Comparison of ENCODE assay signal across 8 cellular contexts in the genomic region with DNA sequence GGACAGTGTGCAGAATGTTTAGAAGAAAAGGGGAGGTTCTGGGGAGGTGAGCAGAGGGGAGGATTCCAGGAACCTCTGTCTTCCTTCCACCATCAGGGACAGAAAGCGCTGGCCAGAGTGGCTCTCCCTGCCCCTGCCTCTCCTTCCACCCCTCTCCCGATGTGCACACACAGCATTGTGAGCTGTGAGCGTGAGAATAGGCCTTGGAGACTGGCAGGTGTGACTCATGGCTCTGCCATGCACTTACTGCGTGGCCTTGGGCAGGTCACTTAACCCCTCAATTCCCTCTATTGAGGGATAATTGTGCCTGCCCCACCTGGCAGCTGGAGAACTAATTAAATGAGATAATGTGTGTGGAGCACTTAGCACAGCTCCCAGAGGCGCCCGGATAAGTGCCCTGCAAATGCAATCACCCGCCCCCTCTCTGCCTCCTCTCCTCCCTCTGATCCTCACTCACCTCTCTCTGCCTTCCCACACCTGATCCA.
DNase-seq lines count a peak whose midpoint lies in the region; ATAC-seq and TF ChIP-seq lines count a peak whose summit lies in the region.

No MANE protein-coding gene starts in this region.

- H3K27ac Mint-ChIP-seq in activated T-cell treated with anti-CD3 and anti-CD28 coated beads, Interleukin-2, amount 50 U/mL, for 72 hours = no peak overlapping the region

- TF ChIP-seq EP300 in neural cell (conservative IDR thresholded peaks at IDR 0.05; ENCODE audit: poor library complexity, severe bottlenecking) = no peak

- no peaks in the 10 kb centered on the region for H3K27me3 ChIP-seq in neural cell (ENCODE audit: insufficient read depth, low read depth, low read length)

- H3K9ac ChIP-seq in neural cell (ENCODE audit: low read length) = no peak overlapping the region

- no peaks in the 10 kb centered on the region for H4K20me1 ChIP-seq in neural cell (ENCODE audit: insufficient read depth)

- DNase-seq in COLO829 (ENCODE audit: low spot score) (peak; percentile 16), NCI-H748 (lab: John Stamatoyannopoulos, UW; ENCODE audit: unreplicated experiment) (peak; percentile 88), epithelial cell of proximal tubule (ENCODE audit: low read depth) (peak; percentile 58), superior temporal gyrus (ENCODE audit: extremely low spot score) (no peak)
- DNase-seq in activated T-cell treated with anti-CD3 and anti-CD28 coated beads, Interleukin-2, amount 50 U/mL, for 72 hours = no peak

- TF ChIP-seq RAD21 in neural cell (conservative IDR thresholded peaks at IDR 0.05) = no peak

- no peaks in the 10 kb centered on the region for H3K9me3 ChIP-seq in neural cell (ENCODE audit: low read length)

- no peaks in the 10 kb centered on the region for H3F3A ChIP-seq in neural cell (ENCODE audit: insufficient read depth, low read length, poor library complexity, severe bottlenecking)

- no peak for TF ChIP-seq CTCF in epithelial cell of proximal tubule (conservative IDR thresholded peaks at IDR 0.05; ENCODE audit: low read depth, low read length)
- TF ChIP-seq CTCF in neural cell (IDR thresholded peaks at IDR 0.05; ENCODE audit: poor library complexity, severe bottlenecking) = no peak

- H3K4me1 Mint-ChIP-seq in activated T-cell treated with anti-CD3 and anti-CD28 coated beads, Interleukin-2, amount 50 U/mL, for 72 hours (ENCODE audit: low read depth) = no peaks in the 10 kb centered on the region

- no peak overlapping the region for H3K4me2 ChIP-seq in neural cell (ENCODE audit: low read length)

- ATAC-seq in GM18909 (IDR thresholded peaks at IDR 0.05; ENCODE audit: poor library complexity, unreplicated experiment) (no peak), HG03196 (IDR thresholded peaks at IDR 0.05; ENCODE audit: unreplicated experiment) (no peak)
- no peak for ATAC-seq in activated T-cell treated with anti-CD3 and anti-CD28 coated beads, Interleukin-2, amount 50 U/mL, for 72 hours (replicated peaks in 1 of 2)

- H3K4me3 Mint-ChIP-seq in activated T-cell treated with anti-CD3 and anti-CD28 coated beads, Interleukin-2, amount 50 U/mL, for 72 hours = no peak overlapping the region

- no peaks in the 10 kb centered on the region for H3K9me3 Mint-ChIP-seq in activated T-cell treated with anti-CD3 and anti-CD28 coated beads, Interleukin-2, amount 50 U/mL, for 72 hours

- H3K27me3 Mint-ChIP-seq in activated T-cell treated with anti-CD3 and anti-CD28 coated beads, Interleukin-2, amount 50 U/mL, for 72 hours (ENCODE audit: low read depth) = no peaks in the 10 kb centered on the region

- H2AFZ ChIP-seq in neural cell (ENCODE audit: low read depth, low read length) = no peak overlapping the region

- H3K79me2 ChIP-seq in neural cell (replicated peaks; ENCODE audit: insufficient read depth, low read length) = peaks cover 7% of the 10 kb centered on the region

- H3K27ac ChIP-seq in neural cell (ENCODE audit: low read length) = peak overlapping the region; percentile 20

- H3K4me3 ChIP-seq in epithelial cell of proximal tubule (ENCODE audit: low read depth, low read length) = no peak overlapping the region
- no peak overlapping the region for H3K4me3 ChIP-seq in neural cell (ENCODE audit: low read length)

- H3K36me3 ChIP-seq in neural cell (ENCODE audit: insufficient read depth, low read length) = no peaks in the 10 kb centered on the region

- H3K9me2 ChIP-seq in neural cell (ENCODE audit: insufficient read depth, low read length) = no peaks in the 10 kb centered on the region

- H3K36me3 Mint-ChIP-seq in activated T-cell treated with anti-CD3 and anti-CD28 coated beads, Interleukin-2, amount 50 U/mL, for 72 hours (ENCODE audit: insufficient read depth in 2 of 2) = no peaks in the 10 kb centered on the region

TF ChIP-seq in neural cell, 6 proteins besides CTCF, POLR2A, EP300 and RAD21:
- TF ChIP-seq, protein P1, sequence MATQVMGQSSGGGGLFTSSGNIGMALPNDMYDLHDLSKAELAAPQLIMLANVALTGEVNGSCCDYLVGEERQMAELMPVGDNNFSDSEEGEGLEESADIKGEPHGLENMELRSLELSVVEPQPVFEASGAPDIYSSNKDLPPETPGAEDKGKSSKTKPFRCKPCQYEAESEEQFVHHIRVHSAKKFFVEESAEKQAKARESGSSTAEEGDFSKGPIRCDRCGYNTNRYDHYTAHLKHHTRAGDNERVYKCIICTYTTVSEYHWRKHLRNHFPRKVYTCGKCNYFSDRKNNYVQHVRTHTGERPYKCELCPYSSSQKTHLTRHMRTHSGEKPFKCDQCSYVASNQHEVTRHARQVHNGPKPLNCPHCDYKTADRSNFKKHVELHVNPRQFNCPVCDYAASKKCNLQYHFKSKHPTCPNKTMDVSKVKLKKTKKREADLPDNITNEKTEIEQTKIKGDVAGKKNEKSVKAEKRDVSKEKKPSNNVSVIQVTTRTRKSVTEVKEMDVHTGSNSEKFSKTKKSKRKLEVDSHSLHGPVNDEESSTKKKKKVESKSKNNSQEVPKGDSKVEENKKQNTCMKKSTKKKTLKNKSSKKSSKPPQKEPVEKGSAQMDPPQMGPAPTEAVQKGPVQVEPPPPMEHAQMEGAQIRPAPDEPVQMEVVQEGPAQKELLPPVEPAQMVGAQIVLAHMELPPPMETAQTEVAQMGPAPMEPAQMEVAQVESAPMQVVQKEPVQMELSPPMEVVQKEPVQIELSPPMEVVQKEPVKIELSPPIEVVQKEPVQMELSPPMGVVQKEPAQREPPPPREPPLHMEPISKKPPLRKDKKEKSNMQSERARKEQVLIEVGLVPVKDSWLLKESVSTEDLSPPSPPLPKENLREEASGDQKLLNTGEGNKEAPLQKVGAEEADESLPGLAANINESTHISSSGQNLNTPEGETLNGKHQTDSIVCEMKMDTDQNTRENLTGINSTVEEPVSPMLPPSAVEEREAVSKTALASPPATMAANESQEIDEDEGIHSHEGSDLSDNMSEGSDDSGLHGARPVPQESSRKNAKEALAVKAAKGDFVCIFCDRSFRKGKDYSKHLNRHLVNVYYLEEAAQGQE (IDR thresholded peaks at IDR 0.05; ENCODE audit: borderline replicate concordance) = no peak
- no peak for TF ChIP-seq TAF1 (IDR thresholded peaks at IDR 0.05; ENCODE audit: low read depth)
- no peak for TF ChIP-seq POLR2AphosphoS5 (IDR thresholded peaks at IDR 0.05)
- TF ChIP-seq EZH2 (IDR thresholded peaks at IDR 0.05; ENCODE audit: borderline replicate concordance, insufficient read depth, low read length, poor library complexity, severe bottlenecking) = no peak
- TF ChIP-seq SMC3 (conservative IDR thresholded peaks at IDR 0.05; ENCODE audit: poor library complexity) = no peak
- TF ChIP-seq MXI1 (conservative IDR thresholded peaks at IDR 0.05; ENCODE audit: poor library complexity, severe bottlenecking) = no peak

Comparison
In these comparisons a context has a peak if more than half of its experiments do, and no peak if none do; other contexts are left out.
1. DNase-seq: peak in COLO829 (single experiment), NCI-H748 (single experiment) and epithelial cell of proximal tubule (single experiment); none in superior temporal gyrus (single experiment) and activated T-cell treated with anti-CD3 and anti-CD28 coated beads, Interleukin-2, amount 50 U/mL, for 72 hours (0 of 2).